ENCODE assay signal across 18 cellular contexts in genomic region chr11:116955548-116955947, GRCh38.
DNase-seq lines count a peak whose midpoint lies in the region; ATAC-seq lines count a peak whose summit lies in the region.
"Had no signal": no experiment of that assay in that cellular context is flagged by ENCODE, and none has a peak within 500 bp of the region (broad histone marks: within the 10 kb centered on the region; RNA-seq: fewer than 3 reads in every experiment).

No MANE protein-coding gene starts in this region.

- no peak overlapping the region for H3K18ac ChIP-seq in mesendoderm (ENCODE audit: low read length)

- no peak overlapping the region for H3K23ac ChIP-seq in mesendoderm (ENCODE audit: low read length)

- no peak overlapping the region for H3K9ac ChIP-seq in mesendoderm (ENCODE audit: low read length)
- H3K9ac ChIP-seq: BLaER1 had no signal

- no peak overlapping the region for H4K5ac ChIP-seq in mesendoderm (ENCODE audit: low read length)

- peak overlapping the region; percentile 19 for H3K56ac ChIP-seq in mesendoderm (ENCODE audit: low read length)

- H3K36me3 ChIP-seq in mesendoderm (ENCODE audit: control insufficient read depth, insufficient read depth, low read length) = no peaks in the 10 kb centered on the region
- H3K36me3 ChIP-seq: HAP-1 had no signal

- H3K27ac Mint-ChIP-seq in activated CD8-positive, alpha-beta memory T cell treated with anti-CD3 and anti-CD28 coated beads, Interleukin-2, amount 10 ng/mL, durations not matched to agents 7 days and 5 days = no peak overlapping the region
- H3K27ac Mint-ChIP-seq in activated T-helper 17 cell treated with anti-CD3 and anti-CD28 coated beads, Interleukin-2, amount 50 U/mL, for 72 hours = peak overlapping the region; percentile 66
- H3K27ac Mint-ChIP-seq in stimulated activated memory B cell treated with anti-CD40 and anti-IgM and Interleukin-4, amounts not matched to agents 10 μg/mL and 1 μg/mL and 100 μg/mL, for 72 hours = peak overlapping the region; percentile 22

- H3K4me2 ChIP-seq in mesendoderm (ENCODE audit: low read length) = no peak overlapping the region
- H3K4me2 ChIP-seq: BLaER1 had no signal

- WGBS in mesendoderm (ENCODE audit: extremely low coverage, insufficient coverage, low lambda C conversion rate) = no CpG with 5 or more reads among the region's 3 CpGs

- no peaks in the 10 kb centered on the region for H3K27me3 Mint-ChIP-seq in activated CD8-positive, alpha-beta memory T cell treated with anti-CD3 and anti-CD28 coated beads, Interleukin-2, amount 10 ng/mL, durations not matched to agents 7 days and 5 days
- no peaks in the 10 kb centered on the region for H3K27me3 Mint-ChIP-seq in activated T-helper 17 cell treated with anti-CD3 and anti-CD28 coated beads, Interleukin-2, amount 50 U/mL, for 72 hours
- no peaks in the 10 kb centered on the region for H3K27me3 Mint-ChIP-seq in stimulated activated memory B cell treated with anti-CD40 and anti-IgM and Interleukin-4, amounts not matched to agents 10 μg/mL and 1 μg/mL and 100 μg/mL, for 72 hours

- CTCF ChIA-PET in activated CD8-positive, alpha-beta memory T cell treated with anti-CD3 and anti-CD28 coated beads, Interleukin-2, amount 10 ng/mL, durations not matched to agents 7 days and 5 days (lab: Charles Lee) = no interaction called here

- no peaks in the 10 kb centered on the region for H3K9me3 Mint-ChIP-seq in activated CD8-positive, alpha-beta memory T cell treated with anti-CD3 and anti-CD28 coated beads, Interleukin-2, amount 10 ng/mL, durations not matched to agents 7 days and 5 days (ENCODE audit: low read depth)
- H3K9me3 Mint-ChIP-seq in activated T-helper 17 cell treated with anti-CD3 and anti-CD28 coated beads, Interleukin-2, amount 50 U/mL, for 72 hours = no peaks in the 10 kb centered on the region
- no peaks in the 10 kb centered on the region for H3K9me3 Mint-ChIP-seq in stimulated activated memory B cell treated with anti-CD40 and anti-IgM and Interleukin-4, amounts not matched to agents 10 μg/mL and 1 μg/mL and 100 μg/mL, for 72 hours

- peak; percentile 6 for ATAC-seq in activated CD8-positive, alpha-beta memory T cell treated with anti-CD3 and anti-CD28 coated beads, Interleukin-2, amount 10 ng/mL, durations not matched to agents 7 days and 5 days
- no peak for ATAC-seq in activated T-helper 17 cell treated with anti-CD3 and anti-CD28 coated beads, Interleukin-2, amount 50 U/mL, for 72 hours (replicated peaks)
- no peak for ATAC-seq in stimulated activated memory B cell treated with anti-CD40 and anti-IgM and Interleukin-4, amounts not matched to agents 10 μg/mL and 1 μg/mL and 100 μg/mL, for 72 hours
- ATAC-seq in GM18907 (IDR thresholded peaks at IDR 0.05; ENCODE audit: unreplicated experiment) = no peak
- ATAC-seq: pancreas had no signal

- H2BK5ac ChIP-seq in mesendoderm (ENCODE audit: low read length) = no peak overlapping the region

- H3K4me1 Mint-ChIP-seq in activated CD8-positive, alpha-beta memory T cell treated with anti-CD3 and anti-CD28 coated beads, Interleukin-2, amount 10 ng/mL, durations not matched to agents 7 days and 5 days = peaks cover 27% of the 10 kb centered on the region
- H3K4me1 Mint-ChIP-seq in activated T-helper 17 cell treated with anti-CD3 and anti-CD28 coated beads, Interleukin-2, amount 50 U/mL, for 72 hours = peaks cover 32% of the 10 kb centered on the region
- peaks cover 35% of the 10 kb centered on the region for H3K4me1 Mint-ChIP-seq in stimulated activated memory B cell treated with anti-CD40 and anti-IgM and Interleukin-4, amounts not matched to agents 10 μg/mL and 1 μg/mL and 100 μg/mL, for 72 hours

- H3K79me1 ChIP-seq in mesendoderm (ENCODE audit: low read length) = peaks cover 2% of the 10 kb centered on the region

- H3K4me3 Mint-ChIP-seq in activated CD8-positive, alpha-beta memory T cell treated with anti-CD3 and anti-CD28 coated beads, Interleukin-2, amount 10 ng/mL, durations not matched to agents 7 days and 5 days = no peak overlapping the region
- H3K4me3 Mint-ChIP-seq in activated T-helper 17 cell treated with anti-CD3 and anti-CD28 coated beads, Interleukin-2, amount 50 U/mL, for 72 hours = peak overlapping the region; percentile 7
- no peak overlapping the region for H3K4me3 Mint-ChIP-seq in stimulated activated memory B cell treated with anti-CD40 and anti-IgM and Interleukin-4, amounts not matched to agents 10 μg/mL and 1 μg/mL and 100 μg/mL, for 72 hours

- no peak overlapping the region for H4K8ac ChIP-seq in mesendoderm (ENCODE audit: low read depth, low read length)

- DNase-seq in activated CD8-positive, alpha-beta memory T cell treated with anti-CD3 and anti-CD28 coated beads, Interleukin-2, amount 10 ng/mL, durations not matched to agents 7 days and 5 days = no peak
- DNase-seq in activated CD8-positive, alpha-beta memory T cell treated with anti-CD3 and anti-CD28 coated beads, Interleukin-2, amount 50 U/mL, for 4 hours = no peak
- DNase-seq in mesendoderm (no peak), NCI-H1694 treated with DMSO at 0.1 percent for 48 hours (lab: John Stamatoyannopoulos, UW) (no peak), NCI-H2107 (lab: John Stamatoyannopoulos, UW) (no peak)
- DNase-seq: activated CD4-positive, alpha-beta T cell treated with anti-CD3 and anti-CD28 coated beads for 4 hours; DMS153; effector CD8-positive, alpha-beta T cell; MG63; NCI-H1436 treated with DMSO at 0.1 percent for 48 hours; NCI-H69; pancreas; stimulated activated CD4-positive, alpha-beta T cell treated with anti-CD3 and anti-CD28 coated beads, Interleukin-2, amount 100 ng/mL, for 48 hours had no signal

- H3K4ac ChIP-seq in mesendoderm (ENCODE audit: low read depth, low read length) = no peak overlapping the region

- H3K27me3 ChIP-seq in mesendoderm (ENCODE audit: insufficient read depth, low read length, poor library complexity) = no peaks in the 10 kb centered on the region
- H3K27me3 ChIP-seq: BLaER1, MG63, pancreas had no signal

- H2BK120ac ChIP-seq in mesendoderm (ENCODE audit: low read depth, low read length) = no peak overlapping the region

- no peak overlapping the region for H2AK5ac ChIP-seq in mesendoderm (ENCODE audit: low read length)

- H3K79me2 ChIP-seq in mesendoderm (ENCODE audit: control insufficient read depth, insufficient read depth, low read length) = no peaks in the 10 kb centered on the region

- peaks cover 16% of the 10 kb centered on the region for H3K36me3 Mint-ChIP-seq in activated CD8-positive, alpha-beta memory T cell treated with anti-CD3 and anti-CD28 coated beads, Interleukin-2, amount 10 ng/mL, durations not matched to agents 7 days and 5 days
- H3K36me3 Mint-ChIP-seq in activated T-helper 17 cell treated with anti-CD3 and anti-CD28 coated beads, Interleukin-2, amount 50 U/mL, for 72 hours (ENCODE audit: low read depth) = peaks cover 64% of the 10 kb centered on the region
- H3K36me3 Mint-ChIP-seq in stimulated activated memory B cell treated with anti-CD40 and anti-IgM and Interleukin-4, amounts not matched to agents 10 μg/mL and 1 μg/mL and 100 μg/mL, for 72 hours = peaks cover 11% of the 10 kb centered on the region

- no peak overlapping the region for H3K27ac ChIP-seq in mesendoderm (ENCODE audit: low read depth, low read length)
- H3K27ac ChIP-seq: BLaER1, pancreas had no signal

- H2BK15ac ChIP-seq in mesendoderm (replicated peaks; ENCODE audit: low read depth) = no peak overlapping the region

- no peak overlapping the region for H3K4me3 ChIP-seq in mesendoderm (ENCODE audit: low read length)
- H3K4me3 ChIP-seq: BLaER1, HAP-1, MG63, pancreas had no signal

- peaks cover 4% of the 10 kb centered on the region for H3K4me1 ChIP-seq in mesendoderm (ENCODE audit: control insufficient read depth, low read depth, low read length)
- H3K4me1 ChIP-seq: BLaER1 had no signal
